ENCODE assay signal across 1 cellular context in genomic region chr19:10812902-10813404, GRCh38.
TF ChIP-seq lines count a peak whose summit lies in the region.

No MANE protein-coding gene starts in this region.

TF ChIP-seq in HCT116, 20 proteins besides CTCF, POLR2A, EP300 and RAD21 (continued from another document):
- TF ChIP-seq ZBTB33 (IDR thresholded peaks at IDR 0.05; ENCODE audit: extremely low read depth, insufficient replicate concordance, low read length) (no peak), ATF3 (IDR thresholded peaks at IDR 0.05) (no peak), YY1 (IDR thresholded peaks at IDR 0.05; ENCODE audit: extremely low read depth, insufficient replicate concordance, low read depth, low read length) (no peak), ELF1 (IDR thresholded peaks at IDR 0.05; ENCODE audit: borderline replicate concordance, low read depth) (no peak), ZFX (IDR thresholded peaks at IDR 0.05) (no peak)
